25 cellular contexts compared by ENCODE assay signal in the genomic region with DNA sequence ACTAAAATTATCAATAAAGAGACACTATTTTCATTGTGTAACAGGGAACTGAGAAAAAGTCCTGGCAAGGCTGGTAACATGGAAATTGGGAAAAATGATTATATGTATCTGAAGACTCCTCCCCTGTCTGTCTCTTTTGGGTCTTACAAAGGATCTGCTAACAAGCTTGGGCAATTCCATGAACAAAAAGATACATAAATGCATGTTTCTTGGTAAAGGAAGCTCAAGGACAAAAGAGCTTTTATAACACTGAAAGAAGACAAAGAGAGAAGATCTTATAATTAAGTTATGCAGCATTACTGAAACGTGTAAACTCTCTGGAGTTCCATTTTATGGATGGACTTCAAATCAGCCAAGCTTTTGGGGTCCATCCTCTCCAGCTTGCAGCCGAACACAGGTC. TPM values are rescaled to one million over a fixed set of nuclear protein-coding genes. Genes with fewer than 3 reads are reported as not detected.
DNase-seq lines count a peak whose midpoint lies in the region; ATAC-seq, FAIRE-seq and TF ChIP-seq lines count a peak whose summit lies in the region.
"Had no signal": no experiment of that assay in that cellular context is flagged by ENCODE, and none has a peak within 500 bp of the region (broad histone marks: within the 10 kb centered on the region; RNA-seq: fewer than 3 reads in every experiment).

No MANE protein-coding gene starts in this region.

- peaks cover 97% of the 10 kb centered on the region for H3K79me2 ChIP-seq in keratinocyte (ENCODE audit: control insufficient read depth, insufficient read depth, low read length)

- ATAC-seq in RWPE2 (ENCODE audit: low read depth), result no peak
- no peak for ATAC-seq in thoracic aorta (ENCODE audit: insufficient number of reproducible peaks, low FRiP score, low read depth)
- ATAC-seq in right cardiac atrium, result no peak
- no peak for ATAC-seq in HG03342 (IDR thresholded peaks at IDR 0.05; ENCODE audit: unreplicated experiment)
- ATAC-seq: A549; CD8-positive, alpha-beta T cell; K562; Panc1 had no signal

- H3K36me3 ChIP-seq in RWPE2 (ENCODE audit: low read depth) (peaks cover 93% of the 10 kb centered on the region), keratinocyte (ENCODE audit: control insufficient read depth in 2 of 2, extremely low read depth in 1 of 2, insufficient read depth in 2 of 2, low read length in 2 of 2) (peaks cover 19 to 30% of the 10 kb centered on the region in 2 experiments), thoracic aorta (no peaks in the 10 kb centered on the region)

- peak overlapping the region in 3 of 5 experiments; percentile 36 to 91 (median 67) for H3K27ac Mint-ChIP-seq in brain
- H3K27ac Mint-ChIP-seq: CD8-positive, alpha-beta T cell had no signal

- 60% methylated on average over 2 of the region's 2 CpGs for WGBS in right cardiac atrium

- H3K4me3 ChIP-seq in RWPE2 (ENCODE audit: severe bottlenecking) (no peak overlapping the region), keratinocyte (ENCODE audit: control insufficient read depth in 2 of 3, extremely low read depth in 1 of 3, insufficient read depth in 2 of 3, low read depth in 1 of 3, low read length in 3 of 3) (no peak overlapping the region), thoracic aorta (no peak overlapping the region), right cardiac atrium (ENCODE audit: low read length) (no peak overlapping the region)
- H3K4me3 ChIP-seq: A549, GM23248, K562 had no signal

- no peaks in the 10 kb centered on the region for H3K27me3 ChIP-seq in RWPE2 (ENCODE audit: insufficient read depth, poor library complexity, severe bottlenecking)
- no peaks in the 10 kb centered on the region for H3K27me3 ChIP-seq in keratinocyte (ENCODE audit: control insufficient read depth, extremely low read depth, insufficient read depth, low read length)
- H3K27me3 ChIP-seq in thoracic aorta (replicated peaks; ENCODE audit: insufficient read depth), result no peaks in the 10 kb centered on the region
- H3K27me3 ChIP-seq in right cardiac atrium (ENCODE audit: control insufficient read depth, insufficient read depth), result no peaks in the 10 kb centered on the region

- H4K20me1 ChIP-seq in keratinocyte (ENCODE audit: control insufficient read depth, extremely low read depth, insufficient read depth, low read length), result no peaks in the 10 kb centered on the region

- intact Hi-C loops in cardiac septum (cut with DNase I) (no loop called here), right cardiac atrium (cut with DNase I) (no loop called here)

- DNase-seq in RWPE2 (ENCODE audit: low spot score) (no peak), keratinocyte (ENCODE audit: low read depth, low spot score) (no peak), thoracic aorta (ENCODE audit: low spot score) (no peak), cardiac septum (ENCODE audit: low spot score) (no peak), right cardiac atrium (no peak)
- DNase-seq: AML-193; Caco-2; CD8-positive, alpha-beta T cell; GM23248; H9; Kasumi-1; NCI-H1105 treated with DMSO at 0.1 percent for 48 hours; NCI-H2029; NCI-H2227 treated with DMSO at 0.1 percent for 48 hours; NCI-H526 treated with DMSO at 0.1 percent for 48 hours; SHP77 treated with DMSO at 0.1 percent for 48 hours had no signal

- H3K36me3 Mint-ChIP-seq in brain, result peaks cover 60% of the 10 kb centered on the region
- H3K36me3 Mint-ChIP-seq: CD8-positive, alpha-beta T cell had no signal

- H3K4me3 Mint-ChIP-seq in brain, result peak overlapping the region in 1 of 5 experiments; percentile 60
- H3K4me3 Mint-ChIP-seq: CD8-positive, alpha-beta T cell; H9 had no signal

- FAIRE-seq in keratinocyte (lab: Jason Lieb, UNC), result no peak
- FAIRE-seq: A549, G401.6, HTR-8/SVneo, K562 had no signal

- H3K9ac ChIP-seq in keratinocyte (ENCODE audit: control insufficient read depth, extremely low read depth, insufficient read depth, low read length), result no peak overlapping the region
- H3K9ac ChIP-seq: GM23248 had no signal

- TF ChIP-seq CTCF in RWPE2 (IDR thresholded peaks at IDR 0.05; ENCODE audit: poor library complexity, severe bottlenecking) (no peak), brain (conservative IDR thresholded peaks at IDR 0.05) (no peak), keratinocyte (optimal IDR thresholded peaks at IDR 0.05 in 1 of 3, IDR thresholded peaks at IDR 0.05 in 1 of 3, conservative IDR thresholded peaks at IDR 0.05 in 1 of 3; ENCODE audit: extremely low read depth in 1 of 3, insufficient read depth in 2 of 3, low read length in 3 of 3) (no peak), thoracic aorta (IDR thresholded peaks at IDR 0.05) (no peak)

- dilution Hi-C loops in keratinocyte (cut with MboI; ENCODE audit: extremely low pct_ligation_motif_present, low sequenced_read_pairs), result no loop called here

- no peaks in the 10 kb centered on the region for H3K27me3 Mint-ChIP-seq in brain

- H3K4me2 ChIP-seq in keratinocyte (ENCODE audit: control insufficient read depth, extremely low read depth, insufficient read depth, low read depth, low read length), result no peak overlapping the region
- H3K4me2 ChIP-seq: A549 had no signal

- peak overlapping the region; percentile 88 for H3K27ac ChIP-seq in RWPE2 (ENCODE audit: poor library complexity, severe bottlenecking)
- peak overlapping the region; percentile 1 for H3K27ac ChIP-seq in keratinocyte (ENCODE audit: control insufficient read depth, insufficient read depth, low read length)
- H3K27ac ChIP-seq in thoracic aorta, result peak overlapping the region; percentile 37 to 67
- no peak overlapping the region for H3K27ac ChIP-seq in right cardiac atrium (ENCODE audit: low read length)
- H3K27ac ChIP-seq: A549, C4-2B, GM23248, RWPE1 had no signal

- H3K9me3 ChIP-seq in RWPE2 (ENCODE audit: severe bottlenecking) (no peaks in the 10 kb centered on the region), keratinocyte (ENCODE audit: control insufficient read depth, low read depth, low read length) (no peaks in the 10 kb centered on the region), thoracic aorta (no peaks in the 10 kb centered on the region), right cardiac atrium (ENCODE audit: control insufficient read depth, low read length) (no peaks in the 10 kb centered on the region)
- H3K9me3 ChIP-seq: A549, Caco-2 had no signal

- peaks cover 3% of the 10 kb centered on the region for H3K9me1 ChIP-seq in keratinocyte (ENCODE audit: control insufficient read depth, extremely low read depth, insufficient read depth, low read length)

- H3K4me1 ChIP-seq in RWPE2 (ENCODE audit: insufficient read depth, poor library complexity, severe bottlenecking) (peaks cover 40% of the 10 kb centered on the region), keratinocyte (ENCODE audit: control insufficient read depth, extremely low read depth, insufficient read depth, low read length) (peaks cover 26% of the 10 kb centered on the region), thoracic aorta (ENCODE audit: control insufficient read depth in 1 of 2, low read depth in 2 of 2) (peaks cover 4 to 65% of the 10 kb centered on the region in 2 donors), right cardiac atrium (ENCODE audit: control insufficient read depth, insufficient read depth, low read length) (no peaks in the 10 kb centered on the region)
- H3K4me1 ChIP-seq: Caco-2 had no signal

- no peak overlapping the region for H2AFZ ChIP-seq in keratinocyte (ENCODE audit: control insufficient read depth, low read length)
- H2AFZ ChIP-seq: GM23248 had no signal

- H3K9me3 Mint-ChIP-seq in brain, result no peaks in the 10 kb centered on the region
- H3K9me3 Mint-ChIP-seq: CD8-positive, alpha-beta T cell; H9 had no signal

- peaks cover 84% of the 10 kb centered on the region for H3K4me1 Mint-ChIP-seq in brain

RNA-seq across cellular contexts. Expression of a gene that starts 29.2 kb away (rescaled TPM):
- 7.3 TPM for polyA plus RNA-seq in brain (ENCODE audit: insufficient read depth, low read depth, low replicate concordance)
- polyA plus RNA-seq in keratinocyte, result 29.4 to 68.0 TPM (median 38.9 TPM) in 3 replicates
- 15.9 TPM for polyA plus RNA-seq in keratinocyte (2011; ENCODE audit: low read depth)
- 29.4 and 32.8 TPM in 2 replicates for polyA plus RNA-seq in keratinocyte (2011; cell fraction: cytosol; rRNA removed)
- polyA plus RNA-seq in keratinocyte (2011; cell fraction: nucleus; rRNA removed), result 74.1 and 79.8 TPM in 2 replicates
- 23.1 and 66.7 TPM in 2 replicates for polyA plus RNA-seq in keratinocyte (2012; ENCODE audit: low replicate concordance)
- polyA minus RNA-seq in keratinocyte, result 49.3 to 103 TPM (median 57.1 TPM) in 3 replicates
- 43.4 TPM for polyA minus RNA-seq in keratinocyte (2011; cell fraction: cytosol; rRNA and poly(A)+ RNA removed)
- 64.7 and 91.4 TPM in 2 replicates for polyA minus RNA-seq in keratinocyte (2011; cell fraction: nucleus; rRNA and poly(A)+ RNA removed)
- total RNA-seq in thoracic aorta, result 10 to 100 TPM; 27.2 to 45.2 TPM
- total RNA-seq in cardiac septum, result 17.8 TPM
- total RNA-seq in right cardiac atrium, result 10 to 100 TPM in 3 of 4 donors, 1 to 10 TPM in 1; 9.6 to 19.4 (median 14.6) TPM
- 10.7 TPM for polyA plus RNA-seq in right cardiac atrium
